8 cellular contexts compared by ENCODE assay signal in genomic region chr11:122592641-122593040, GRCh38.
"Had no signal": no experiment of that assay in that cellular context is flagged by ENCODE, and none has a peak within 500 bp of the region (broad histone marks: within the 10 kb centered on the region; RNA-seq: fewer than 3 reads in every experiment).

No MANE protein-coding gene starts in this region.

- H2AFZ ChIP-seq: GM23248 had no signal

- H3K4me1 ChIP-seq: HAP-1 had no signal

- H3K36me3 ChIP-seq: HAP-1 had no signal

- H3K27ac Mint-ChIP-seq: H9, HFFc6 had no signal

- H3K27ac ChIP-seq: GM23248 had no signal

- H3K4me3 Mint-ChIP-seq: H9, HFFc6 had no signal

- H3K4me3 ChIP-seq: GM23248, HAP-1 had no signal

- DNase-seq: GOT3, H7, H9, HCEC 1CT, HFFc6 had no signal

- H3K9me3 Mint-ChIP-seq: H9, HFFc6 had no signal

- H3K9me3 ChIP-seq: HAP-1 had no signal

- ATAC-seq: HCT116 had no signal

- H3K9ac ChIP-seq: GM23248 had no signal
